ENCODE assay signal across 20 cellular contexts in genomic region chr19:38404858-38405257, GRCh38. TPM values are rescaled to one million over a fixed set of nuclear protein-coding genes. Genes with fewer than 3 reads are reported as not detected.
DNase-seq lines count a peak whose midpoint lies in the region; ATAC-seq and TF ChIP-seq lines count a peak whose summit lies in the region.
"Had no signal": no experiment of that assay in that cellular context is flagged by ENCODE, and none has a peak within 500 bp of the region (broad histone marks: within the 10 kb centered on the region; RNA-seq: fewer than 3 reads in every experiment).

No MANE protein-coding gene starts in this region.

- H3K4me1 Mint-ChIP-seq in T-helper 2 cell treated with Interferon-gamma antibody and Interleukin-4, amounts not matched to agents 5 μg/mL and 100 μg/mL, for 36 hours (ENCODE audit: low read depth): peaks cover 10% of the 10 kb centered on the region
- H3K4me1 Mint-ChIP-seq in CD8-positive, alpha-beta T cell (ENCODE audit: low read depth): peaks cover 15% of the 10 kb centered on the region
- peaks cover 4% of the 10 kb centered on the region for H3K4me1 Mint-ChIP-seq in activated T-helper 17 cell treated with anti-CD3 and anti-CD28 coated beads, Interleukin-2, amount 50 U/mL, for 72 hours
- H3K4me1 Mint-ChIP-seq in nephron: peaks cover 5% of the 10 kb centered on the region

- TF ChIP-seq POLR2A in erythroblast (IDR thresholded peaks at IDR 0.05; ENCODE audit: low read length): no peak

- H3K27me3 Mint-ChIP-seq in T-helper 2 cell treated with Interferon-gamma antibody and Interleukin-4, amounts not matched to agents 5 μg/mL and 100 μg/mL, for 36 hours (ENCODE audit: low read depth): no peaks in the 10 kb centered on the region
- H3K27me3 Mint-ChIP-seq in CD8-positive, alpha-beta T cell (ENCODE audit: low read depth): no peaks in the 10 kb centered on the region
- H3K27me3 Mint-ChIP-seq in activated T-helper 17 cell treated with anti-CD3 and anti-CD28 coated beads, Interleukin-2, amount 50 U/mL, for 72 hours: no peaks in the 10 kb centered on the region
- peaks cover 11% of the 10 kb centered on the region for H3K27me3 Mint-ChIP-seq in nephron (ENCODE audit: low read depth)

- no peak for DNase-seq in T-helper 2 cell treated with Interferon-gamma antibody and Interleukin-4, amounts not matched to agents 5 μg/mL and 100 μg/mL, for 36 hours (ENCODE audit: low spot score)
- DNase-seq in T-helper 2 cell (no peak), 8988T (no peak), NCI-H345 treated with DMSO at 0.1 percent for 48 hours (lab: John Stamatoyannopoulos, UW; ENCODE audit: unreplicated experiment) (no peak), erythroblast (lab: John Stamatoyannopoulos, UW) (no peak)
- DNase-seq in CD8-positive, alpha-beta T cell: no peak
- DNase-seq: activated CD4-positive, alpha-beta T cell treated with anti-CD3 and anti-CD28 coated beads for 4 hours; cerebellar nuclear complex; DMS79; islet precursor cell; NCI-H1436; PC-3; retina; stimulated activated CD4-positive, alpha-beta T cell treated with anti-CD3 and anti-CD28 coated beads, Interleukin-12 subunit alpha, Interleukin-12 subunit beta, amount 100 ng/mL, for 4 hours; thyroid gland had no signal

- CTCF ChIA-PET in CD8-positive, alpha-beta T cell (lab: Charles Lee): interaction anchor here (0.7 to 5.3 kb wide), 5 partner anchors 10 to 527 kb away, joined by 3 to 36 read pairs (median 13); partner anchors contain the start of genes MRPS12, PSMD8 and SARS2

- H3K27me3 ChIP-seq in CD8-positive, alpha-beta T cell (ENCODE audit: insufficient read depth, low read length): no peaks in the 10 kb centered on the region
- H3K27me3 ChIP-seq: SJSA1, thyroid gland had no signal

- peaks cover 20% of the 10 kb centered on the region for H3K36me3 Mint-ChIP-seq in T-helper 2 cell treated with Interferon-gamma antibody and Interleukin-4, amounts not matched to agents 5 μg/mL and 100 μg/mL, for 36 hours (ENCODE audit: low read depth)
- H3K36me3 Mint-ChIP-seq in CD8-positive, alpha-beta T cell: peaks cover 24% of the 10 kb centered on the region
- H3K36me3 Mint-ChIP-seq in activated T-helper 17 cell treated with anti-CD3 and anti-CD28 coated beads, Interleukin-2, amount 50 U/mL, for 72 hours (ENCODE audit: low read depth): peaks cover 68% of the 10 kb centered on the region
- peaks cover 13% of the 10 kb centered on the region for H3K36me3 Mint-ChIP-seq in nephron (ENCODE audit: low read depth)

- no peaks in the 10 kb centered on the region for H3K9me3 ChIP-seq in CD8-positive, alpha-beta T cell (ENCODE audit: low read length)
- H3K9me3 ChIP-seq: BLaER1 treated with 17β-estradiol and CSF1 and Interleukin-3, amounts not matched to agents 10 nM and 100 nM; SJSA1; thyroid gland had no signal

- intact Hi-C loops in CD8-positive, alpha-beta T cell (cut with DNase I, micrococcal nuclease): loop anchor here (5.0 to 10.0 kb wide), 4 partner anchors 212 to 1002 kb away; partner anchors contain the start of genes EIF3K (in 1 of the 2), MAP4K1 (in 1 of the 2), SIPA1L3 (in 1 of the 2) and WDR87 (in 1 of the 2)

- H3K4me3 Mint-ChIP-seq in T-helper 2 cell treated with Interferon-gamma antibody and Interleukin-4, amounts not matched to agents 5 μg/mL and 100 μg/mL, for 36 hours: peak overlapping the region; percentile 89
- peak overlapping the region; percentile 59 for H3K4me3 Mint-ChIP-seq in CD8-positive, alpha-beta T cell
- H3K4me3 Mint-ChIP-seq in activated T-helper 17 cell treated with anti-CD3 and anti-CD28 coated beads, Interleukin-2, amount 50 U/mL, for 72 hours: peak overlapping the region; percentile 82
- H3K4me3 Mint-ChIP-seq in nephron: peak overlapping the region; percentile 72 to 92 (median 91)

- H3K4me1 ChIP-seq in CD8-positive, alpha-beta T cell (ENCODE audit: insufficient read depth, low read length): peaks cover 11% of the 10 kb centered on the region

- peaks cover 5% of the 10 kb centered on the region for H3K36me3 ChIP-seq in CD8-positive, alpha-beta T cell (ENCODE audit: insufficient read depth, low read length)
- H3K36me3 ChIP-seq: thyroid gland had no signal

- POLR2A ChIA-PET in CD8-positive, alpha-beta T cell (lab: Charles Lee): interaction anchor here (1.0 to 2.6 kb wide), 2 partner anchors 16 to 525 kb away, joined by 3 to 26 read pairs; partner anchors contain the start of genes GGN, MRPS12, SARS2 and SPRED3

- no peak for TF ChIP-seq CTCF in CD8-positive, alpha-beta T cell (IDR thresholded peaks at IDR 0.05)
- TF ChIP-seq CTCF in nephron (IDR thresholded peaks at IDR 0.05; ENCODE audit: unreplicated experiment in 3 of 3): no peak

- H3K9me3 Mint-ChIP-seq in T-helper 2 cell treated with Interferon-gamma antibody and Interleukin-4, amounts not matched to agents 5 μg/mL and 100 μg/mL, for 36 hours: no peaks in the 10 kb centered on the region
- no peaks in the 10 kb centered on the region for H3K9me3 Mint-ChIP-seq in CD8-positive, alpha-beta T cell
- H3K9me3 Mint-ChIP-seq in activated T-helper 17 cell treated with anti-CD3 and anti-CD28 coated beads, Interleukin-2, amount 50 U/mL, for 72 hours: no peaks in the 10 kb centered on the region
- H3K9me3 Mint-ChIP-seq in nephron: no peaks in the 10 kb centered on the region

- no peak overlapping the region for H3K27ac ChIP-seq in CD8-positive, alpha-beta T cell (ENCODE audit: low read depth, low read length)
- H3K27ac ChIP-seq: BLaER1 treated with 17β-estradiol and CSF1 and Interleukin-3, amounts not matched to agents 10 nM and 100 nM; SJSA1; thyroid gland had no signal

- H3K27ac Mint-ChIP-seq in T-helper 2 cell treated with Interferon-gamma antibody and Interleukin-4, amounts not matched to agents 5 μg/mL and 100 μg/mL, for 36 hours: peak overlapping the region; percentile 26
- H3K27ac Mint-ChIP-seq in CD8-positive, alpha-beta T cell: no peak overlapping the region
- H3K27ac Mint-ChIP-seq in activated T-helper 17 cell treated with anti-CD3 and anti-CD28 coated beads, Interleukin-2, amount 50 U/mL, for 72 hours: peak overlapping the region; percentile 80
- H3K27ac Mint-ChIP-seq in nephron: no peak overlapping the region

- ATAC-seq in CD8-positive, alpha-beta T cell: no peak
- no peak for ATAC-seq in activated T-helper 17 cell treated with anti-CD3 and anti-CD28 coated beads, Interleukin-2, amount 50 U/mL, for 72 hours (replicated peaks)
- ATAC-seq: PC-3 had no signal

- H3K4me3 ChIP-seq in CD8-positive, alpha-beta T cell (ENCODE audit: low read depth, low read length): no peak overlapping the region
- H3K4me3 ChIP-seq: SJSA1, thyroid gland had no signal

RNA-seq across cellular contexts. Expression of gene FAM98C, which starts 2.0 kb away (rescaled TPM):
- total RNA-seq in CD8-positive, alpha-beta T cell: 10 to 100 TPM; 28.2 to 29.3 TPM
- total RNA-seq in activated T-helper 17 cell treated with anti-CD3 and anti-CD28 coated beads, Interleukin-2, amount 50 U/mL, for 72 hours: 10 to 100 TPM; 26.1 to 63.0 TPM

RNA-seq across cellular contexts. Expression of gene SPRED3, which starts 16.4 kb away (rescaled TPM):
- total RNA-seq in CD8-positive, alpha-beta T cell: under 1 TPM; 0.68 to 1.00 TPM
- total RNA-seq in activated T-helper 17 cell treated with anti-CD3 and anti-CD28 coated beads, Interleukin-2, amount 50 U/mL, for 72 hours: 10 to 100 TPM in 1 of 2 donors, 1 to 10 TPM in 1; 1.8 to 14.4 TPM

RNA-seq across cellular contexts. Expression of gene GGN, which starts 17.0 kb away (rescaled TPM):
- under 1 TPM in 1 of 2 experiments, not detected in 1; 0.67 TPM for total RNA-seq in CD8-positive, alpha-beta T cell
- total RNA-seq in activated T-helper 17 cell treated with anti-CD3 and anti-CD28 coated beads, Interleukin-2, amount 50 U/mL, for 72 hours: under 1 TPM in 1 of 2 donors, not detected in 1; 0.95 TPM
- total RNA-seq: lung microvascular endothelial cell had no signal

RNA-seq across cellular contexts. Expression of gene RASGRP4, which starts 21.2 kb away (rescaled TPM):
- not detected for total RNA-seq in CD8-positive, alpha-beta T cell
- total RNA-seq in activated T-helper 17 cell treated with anti-CD3 and anti-CD28 coated beads, Interleukin-2, amount 50 U/mL, for 72 hours: 10 to 100 TPM; 21.8 to 39.4 TPM
- total RNA-seq: lung microvascular endothelial cell, PC-3, SJSA1 had no signal

RNA-seq across cellular contexts. Expression of gene RYR1, which starts 28.6 kb away (rescaled TPM):
- 1 to 10 TPM in 1 of 2 experiments, under 1 TPM in 1; 0.53 to 1.8 TPM for total RNA-seq in CD8-positive, alpha-beta T cell
- 10 to 100 TPM; 13.2 to 41.5 TPM for total RNA-seq in activated T-helper 17 cell treated with anti-CD3 and anti-CD28 coated beads, Interleukin-2, amount 50 U/mL, for 72 hours
- total RNA-seq: lung microvascular endothelial cell, PC-3, SJSA1 had no signal

Comparison
In these comparisons a context has a peak if more than half of its experiments do, and no peak if none do; other contexts are left out.
1. H3K27ac Mint-ChIP-seq: peak in T-helper 2 cell treated with Interferon-gamma antibody and Interleukin-4, amounts not matched to agents 5 μg/mL and 100 μg/mL, for 36 hours (single experiment) and activated T-helper 17 cell treated with anti-CD3 and anti-CD28 coated beads, Interleukin-2, amount 50 U/mL, for 72 hours (single experiment); none in CD8-positive, alpha-beta T cell (single experiment) and nephron (0 of 3).
2. Peak in every context shown above with its lines, with median percentiles within 50 percentile points of each other: H3K4me3 Mint-ChIP-seq.